In genomic region chr4:107891299-107891698, GRCh38 we compare ENCODE assay signal across 19 cellular contexts. TPM values are rescaled to one million over a fixed set of nuclear protein-coding genes. Genes with fewer than 3 reads are reported as not detected.
A peak's percentile ranks its signal among the peaks of the same experiment; 100 is the strongest.
DNase-seq lines count a peak whose midpoint lies in the region; ATAC-seq and TF ChIP-seq lines count a peak whose summit lies in the region.
"Had no signal": no experiment of that assay in that cellular context is flagged by ENCODE, and none has a peak within 500 bp of the region (broad histone marks: within the 10 kb centered on the region; RNA-seq: fewer than 3 reads in every experiment).

No MANE protein-coding gene starts in this region.

- BruUV-seq in MCF 10A (replicated peaks; lab: Mats Ljungman, UMichigan) (no TSS peak), IMR-90 (replicated peaks; lab: Mats Ljungman, UMichigan) (no TSS peak)

- H3K9ac ChIP-seq in IMR-90 (ENCODE audit: low read depth, low read length) (no peak overlapping the region), endodermal cell (ENCODE audit: extremely low read depth, low read length, poor library complexity, severe bottlenecking) (no peak overlapping the region)

- H2AK5ac ChIP-seq in IMR-90 (ENCODE audit: low read depth, low read length), result no peak overlapping the region

- dilution Hi-C loops in IMR-90 (cut with HindIII; ENCODE audit: low sequenced_read_pairs, unreplicated experiment), result no loop called here

- H3K36me3 Mint-ChIP-seq in MCF 10A (ENCODE audit: insufficient read depth, unreplicated experiment), result peaks cover 4% of the 10 kb centered on the region
- peaks cover 8% of the 10 kb centered on the region for H3K36me3 Mint-ChIP-seq in endodermal cell (ENCODE audit: low read depth)
- H3K36me3 Mint-ChIP-seq: IgD-negative memory B cell had no signal

- H2BK15ac ChIP-seq in IMR-90 (ENCODE audit: low read depth, low read length), result no peak overlapping the region

- no peak overlapping the region for H4K5ac ChIP-seq in IMR-90 (ENCODE audit: low read depth, low read length)

- POLR2A ChIA-PET in MCF 10A (lab: Yijun Ruan, JAX), result interaction anchor here (13.0 kb wide), 1 partner anchor 62 kb away, joined by 373 read pairs; the partner anchor contains the start of gene SGMS2
- POLR2A ChIA-PET in IMR-90 (lab: Charles Lee; ENCODE audit: unreplicated experiment), result no interaction called here

- H3K14ac ChIP-seq in IMR-90 (replicated peaks; ENCODE audit: low read depth, low read length), result no peak overlapping the region

- no peak overlapping the region for H3K23ac ChIP-seq in IMR-90 (ENCODE audit: low read depth, low read length)

- TF ChIP-seq POLR2A in breast epithelium (IDR thresholded peaks at IDR 0.05), result no peak
- TF ChIP-seq POLR2A in IMR-90 (IDR thresholded peaks at IDR 0.05; ENCODE audit: low read depth, low read length), result no peak

- no peak overlapping the region for H4K8ac ChIP-seq in IMR-90 (ENCODE audit: low read depth in 2 of 2, low read length in 2 of 2)

- no peaks in the 10 kb centered on the region for H3K4me1 ChIP-seq in breast epithelium
- H3K4me1 ChIP-seq in IMR-90 (ENCODE audit: control insufficient read depth, insufficient read depth, low read length), result peaks cover 5% of the 10 kb centered on the region
- peaks cover 4% of the 10 kb centered on the region for H3K4me1 ChIP-seq in endodermal cell (ENCODE audit: control insufficient read depth, insufficient read depth, low read length)
- peaks cover 7% of the 10 kb centered on the region for H3K4me1 ChIP-seq in SJCRH30

- H3K18ac ChIP-seq in IMR-90 (ENCODE audit: low read depth, low read length), result no peak overlapping the region

- no peak overlapping the region for H2BK5ac ChIP-seq in IMR-90 (ENCODE audit: low read depth, low read length, poor library complexity, severe bottlenecking)

- H3K27ac Mint-ChIP-seq in MCF 10A (ENCODE audit: low read depth, unreplicated experiment) (peak overlapping the region; percentile 88), endodermal cell (no peak overlapping the region)
- H3K27ac Mint-ChIP-seq: CD4-positive, alpha-beta T cell; IgD-negative memory B cell had no signal

- TF ChIP-seq RAD21 in IMR-90 (IDR thresholded peaks at IDR 0.05; ENCODE audit: low read length), result no peak

- no peak overlapping the region for H3K4me3 ChIP-seq in breast epithelium
- H3K4me3 ChIP-seq in IMR-90 (ENCODE audit: insufficient read depth, low read depth, low read length), result no peak overlapping the region
- H3K4me3 ChIP-seq in endodermal cell (ENCODE audit: low read length), result peak overlapping the region; percentile 12
- H3K4me3 ChIP-seq in SJCRH30, result no peak overlapping the region
- H3K4me3 ChIP-seq: A549 had no signal

- no peak overlapping the region for H2AFZ ChIP-seq in IMR-90 (replicated peaks; ENCODE audit: low read length, poor library complexity)

- H3K56ac ChIP-seq in IMR-90 (ENCODE audit: extremely low read depth, insufficient read depth, low read length), result no peak overlapping the region

- H3K36me3 ChIP-seq in breast epithelium (no peaks in the 10 kb centered on the region), IMR-90 (ENCODE audit: control insufficient read depth, insufficient read depth, low read length) (no peaks in the 10 kb centered on the region), endodermal cell (ENCODE audit: control insufficient read depth, insufficient read depth, low read length) (no peaks in the 10 kb centered on the region), SJCRH30 (no peaks in the 10 kb centered on the region)

- no peak overlapping the region for H2AK9ac ChIP-seq in IMR-90 (replicated peaks; ENCODE audit: low read depth, low read length, poor library complexity)

- H3K4ac ChIP-seq in IMR-90 (ENCODE audit: low read depth, low read length), result no peak overlapping the region

- H4K20me1 ChIP-seq in IMR-90 (ENCODE audit: insufficient read depth, low read length), result peaks cover 6% of the 10 kb centered on the region; the same call in 1 of the 2 replicates

- H2BK120ac ChIP-seq in IMR-90 (ENCODE audit: low read depth, low read length), result no peak overlapping the region

- no peaks in the 10 kb centered on the region for H3K79me1 ChIP-seq in IMR-90 (ENCODE audit: low read depth in 1 of 2, low read length in 2 of 2)

- peaks cover 3% of the 10 kb centered on the region; the same call in 1 of the 2 replicates for H3K9me1 ChIP-seq in IMR-90 (ENCODE audit: insufficient read depth, low read length)

- H4K91ac ChIP-seq in IMR-90 (ENCODE audit: insufficient read depth, low read depth, low read length), result no peak overlapping the region

- H3K9me3 ChIP-seq in breast epithelium (peaks cover 0 to 11% of the 10 kb centered on the region in 2 donors), IMR-90 (ENCODE audit: control insufficient read depth, insufficient read depth, low read length) (no peaks in the 10 kb centered on the region; the same call in 1 of the 2 replicates), endodermal cell (ENCODE audit: control insufficient read depth, low read length) (peaks cover 56% of the 10 kb centered on the region), SJCRH30 (replicated peaks) (peaks cover 8% of the 10 kb centered on the region; the same call in 1 of the 2 replicates)

- CTCF ChIA-PET in MCF 10A (lab: Yijun Ruan, JAX), result interaction anchor here (1.2 to 1.6 kb wide), 2 partner anchors 9 to 130 kb away, joined by 3 to 7 read pairs; no protein-coding TSS in a partner anchor
- CTCF ChIA-PET in IMR-90 (lab: Yijun Ruan, JAX), result no interaction called here

- H3K4me3 Mint-ChIP-seq in MCF 10A (ENCODE audit: unreplicated experiment), result no peak overlapping the region
- H3K4me3 Mint-ChIP-seq in endodermal cell, result no peak overlapping the region
- H3K4me3 Mint-ChIP-seq: CD4-positive, alpha-beta T cell; IgD-negative memory B cell had no signal

- H3K27ac ChIP-seq in breast epithelium (no peak overlapping the region), IMR-90 (ENCODE audit: insufficient read depth, low read length) (no peak overlapping the region), endodermal cell (ENCODE audit: low read depth, low read length) (no peak overlapping the region), SJCRH30 (no peak overlapping the region)
- H3K27ac ChIP-seq: 22Rv1, A549, C4-2B had no signal

- H3K4me1 Mint-ChIP-seq in MCF 10A (ENCODE audit: insufficient read depth, unreplicated experiment) (peaks cover 34% of the 10 kb centered on the region), endodermal cell (peaks cover 9% of the 10 kb centered on the region)
- H3K4me1 Mint-ChIP-seq: IgD-negative memory B cell had no signal

- H3K27me3 Mint-ChIP-seq in MCF 10A (ENCODE audit: insufficient read depth, unreplicated experiment), result no peaks in the 10 kb centered on the region
- H3K27me3 Mint-ChIP-seq in endodermal cell (ENCODE audit: insufficient read depth), result no peaks in the 10 kb centered on the region
- H3K27me3 Mint-ChIP-seq: CD4-positive, alpha-beta T cell had no signal

- H3K4me2 ChIP-seq in IMR-90 (ENCODE audit: low read depth, low read length), result no peak overlapping the region
- H3K4me2 ChIP-seq: A549 had no signal

- H3K27me3 ChIP-seq in breast epithelium (no peaks in the 10 kb centered on the region), IMR-90 (ENCODE audit: control insufficient read depth, insufficient read depth, low read length) (peaks cover 9% of the 10 kb centered on the region), endodermal cell (ENCODE audit: control insufficient read depth, insufficient read depth, low read length, poor library complexity, severe bottlenecking) (no peaks in the 10 kb centered on the region), SJCRH30 (no peaks in the 10 kb centered on the region)

- no peak overlapping the region for H2BK20ac ChIP-seq in IMR-90 (ENCODE audit: low read depth, low read length)

- in situ Hi-C loops in IMR-90 (cut with MboI; ENCODE audit: low sequenced_read_pairs), result no loop called here

- no peak for TF ChIP-seq CTCF in MCF 10A (IDR thresholded peaks at IDR 0.05; ENCODE audit: unreplicated experiment)
- no peak for TF ChIP-seq CTCF in breast epithelium (IDR thresholded peaks at IDR 0.05)
- no peak for TF ChIP-seq CTCF in IMR-90 (conservative IDR thresholded peaks at IDR 0.05; ENCODE audit: low read depth, low read length)
- no peak for TF ChIP-seq CTCF in endodermal cell (conservative IDR thresholded peaks at IDR 0.05)

- no peak for DNase-seq in MCF 10A (ENCODE audit: unreplicated experiment)
- no peak for DNase-seq in breast epithelium (ENCODE audit: low spot score in 2 of 2)
- no peak for DNase-seq in IMR-90
- DNase-seq in endodermal cell, result no peak
- no peak for DNase-seq in SJCRH30
- DNase-seq: AML-193; Caco-2; CD4-positive, alpha-beta T cell; GDM1; HCEC 1CT; Kasumi-1; KG1 had no signal

- H3K9me3 Mint-ChIP-seq in MCF 10A (ENCODE audit: unreplicated experiment) (peaks cover 7% of the 10 kb centered on the region), endodermal cell (peaks cover 51% of the 10 kb centered on the region)

- intact Hi-C loops in MCF 10A (cut with micrococcal nuclease), result no loop called here
- intact Hi-C loops in breast epithelium (cut with DNase I; ENCODE audit: low total_unique reads), result no loop called here
- intact Hi-C loops in IMR-90 (cut with micrococcal nuclease), result no loop called here

- ATAC-seq in IMR-90 (ENCODE audit: low read depth), result no peak
- no peak for ATAC-seq in GM21528 (IDR thresholded peaks at IDR 0.05; ENCODE audit: low FRiP score, unreplicated experiment)
- no peak for ATAC-seq in HG03039 (IDR thresholded peaks at IDR 0.05; ENCODE audit: unreplicated experiment)
- no peak for ATAC-seq in GM18511 (IDR thresholded peaks at IDR 0.05; ENCODE audit: unreplicated experiment)
- ATAC-seq: A549 had no signal

TF ChIP-seq in IMR-90, 13 proteins besides CTCF, POLR2A, EP300 and RAD21:
- TF ChIP-seq CEBPB (IDR thresholded peaks at IDR 0.05; ENCODE audit: low read depth, low read length) (peak; percentile 50), MAZ (IDR thresholded peaks at IDR 0.05; ENCODE audit: borderline replicate concordance, low read depth, low read length) (no peak)
- TF ChIP-seq, protein P1, sequence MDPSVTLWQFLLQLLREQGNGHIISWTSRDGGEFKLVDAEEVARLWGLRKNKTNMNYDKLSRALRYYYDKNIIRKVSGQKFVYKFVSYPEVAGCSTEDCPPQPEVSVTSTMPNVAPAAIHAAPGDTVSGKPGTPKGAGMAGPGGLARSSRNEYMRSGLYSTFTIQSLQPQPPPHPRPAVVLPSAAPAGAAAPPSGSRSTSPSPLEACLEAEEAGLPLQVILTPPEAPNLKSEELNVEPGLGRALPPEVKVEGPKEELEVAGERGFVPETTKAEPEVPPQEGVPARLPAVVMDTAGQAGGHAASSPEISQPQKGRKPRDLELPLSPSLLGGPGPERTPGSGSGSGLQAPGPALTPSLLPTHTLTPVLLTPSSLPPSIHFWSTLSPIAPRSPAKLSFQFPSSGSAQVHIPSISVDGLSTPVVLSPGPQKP (IDR thresholded peaks at IDR 0.05; ENCODE audit: borderline replicate concordance, low read depth, low read length), result no peak

RNA-seq across cellular contexts. Expression of gene CYP2U1, which starts 40.0 kb away (rescaled TPM):
- total RNA-seq in MCF 10A (2022) (2.5 and 2.8 TPM in 2 replicates), breast epithelium (10 to 100 TPM; 10.2 to 19.5 (median 12.6) TPM), IMR-90 (2012; rRNA removed) (11.1 and 13.6 TPM in 2 replicates), endodermal cell (1 to 10 TPM; 2.2 to 3.7 TPM)
- 5.5 and 6.1 TPM in 2 replicates for polyA plus RNA-seq in IMR-90 (2012; rRNA removed)
- 1.6 and 2.6 TPM in 2 replicates for polyA plus RNA-seq in IMR-90 (2012; cell fraction: cytosol; rRNA removed)
- polyA plus RNA-seq in IMR-90 (2012; cell fraction: nucleus; rRNA removed; ENCODE audit: low replicate concordance), result 1.3 and 5.1 TPM in 2 replicates
- polyA plus RNA-seq in endodermal cell (2013, experiment 1 of 2), result 5.8 TPM
- polyA plus RNA-seq in endodermal cell (2013, experiment 2 of 2), result 4.5 TPM
- 7.6 and 7.8 TPM in 2 replicates for total RNA-seq in SJCRH30 (2014; rRNA removed; shearing (Covaris generic))
